5 cellular contexts compared by ENCODE assay signal in genomic region chr3:172333042-172333377, GRCh38.
"Had no signal": no experiment of that assay in that cellular context is flagged by ENCODE, and none has a peak within 500 bp of the region (broad histone marks: within the 10 kb centered on the region; RNA-seq: fewer than 3 reads in every experiment).

No MANE protein-coding gene starts in this region.

- H3K27ac ChIP-seq: foreskin keratinocyte, parathyroid adenoma had no signal

- H3K79me2 ChIP-seq: parathyroid adenoma had no signal

- DNase-seq: activated gamma-delta T cell had no signal

- H3K36me3 ChIP-seq: breast epithelium had no signal

- H2AFZ ChIP-seq: parathyroid adenoma had no signal

- H3K9me3 ChIP-seq: breast epithelium, vagina had no signal

- H3K27me3 ChIP-seq: breast epithelium, foreskin keratinocyte, vagina had no signal

- H3K9ac ChIP-seq: parathyroid adenoma had no signal

- H3K4me3 ChIP-seq: breast epithelium, vagina had no signal

- H3K4me1 ChIP-seq: breast epithelium, parathyroid adenoma had no signal
